In genomic region chr6:22545051-22545450, GRCh38 we compare ENCODE assay signal across 33 cellular contexts. TPM values are rescaled to one million over a fixed set of nuclear protein-coding genes. Genes with fewer than 3 reads are reported as not detected.
"Had no signal": no experiment of that assay in that cellular context is flagged by ENCODE, and none has a peak within 500 bp of the region (broad histone marks: within the 10 kb centered on the region; RNA-seq: fewer than 3 reads in every experiment).

No MANE protein-coding gene starts in this region.

- H3K9me3 ChIP-seq: colonic mucosa, esophagus muscularis mucosa had no signal

- FAIRE-seq: astrocyte, frontal cortex had no signal

- ATAC-seq: activated CD4-positive, alpha-beta T cell treated with anti-CD3 and anti-CD28 coated beads for 36 hours; activated CD8-positive, alpha-beta memory T cell treated with anti-CD3 and anti-CD28 coated beads, Interleukin-2, amount 10 ng/mL, durations not matched to agents 7 days and 5 days; activated CD8-positive, alpha-beta T cell treated with anti-CD3 and anti-CD28 coated beads, Interleukin-2, amount 10 ng/mL, durations not matched to agents 7 days and 5 days; activated naive CD4-positive, alpha-beta T cell treated with anti-CD3 and anti-CD28 coated beads, Interleukin-2, amount 50 U/mL, for 72 hours had no signal

- H3K4me3 ChIP-seq: colonic mucosa, dorsolateral prefrontal cortex, esophagus muscularis mucosa had no signal

- H3K4me1 ChIP-seq: colonic mucosa had no signal

- H3K27me3 ChIP-seq: brain microvascular endothelial cell, colonic mucosa, esophagus muscularis mucosa had no signal

- DNase-seq: activated CD4-positive, alpha-beta memory T cell treated with anti-CD3 and anti-CD28 coated beads for 36 hours; activated CD4-positive, alpha-beta T cell treated with anti-CD3 and anti-CD28 coated beads for 36 hours; activated CD4-positive, alpha-beta T cell treated with anti-CD3 and anti-CD28 coated beads, Interleukin-2, amount 10 ng/mL, durations not matched to agents 24 days and 14 days; activated CD4-positive, CD25-positive, alpha-beta regulatory T cell; activated CD4-positive, CD25-positive, alpha-beta regulatory T cell treated with anti-CD3 and anti-CD28 coated beads, Interleukin-2, amount 50 U/mL, for 72 hours; activated CD8-positive, alpha-beta memory T cell treated with anti-CD3 and anti-CD28 coated beads, Interleukin-2, amount 10 ng/mL, durations not matched to agents 7 days and 5 days; activated CD8-positive, alpha-beta memory T cell treated with anti-CD3 and anti-CD28 coated beads, Interleukin-2, amount 50 U/mL, for 4 hours; activated CD8-positive, alpha-beta T cell treated with anti-CD3 and anti-CD28 coated beads, Interleukin-2, amount 10 ng/mL, durations not matched to agents 7 days and 5 days; activated gamma-delta T cell; activated naive CD4-positive, alpha-beta T cell; activated naive CD4-positive, alpha-beta T cell treated with anti-CD3 and anti-CD28 coated beads, Interleukin-2, amount 10 ng/mL, durations not matched to agents 7 days and 5 days; activated naive CD8-positive, alpha-beta T cell treated with anti-CD3 and anti-CD28 coated beads, Interleukin-2, amount 10 ng/mL, durations not matched to agents 7 days and 5 days; activated T-cell treated with anti-CD3 and anti-CD28 coated beads, Interleukin-2, amount 50 U/mL, for 1 hour; activated T-cell treated with anti-CD3 and anti-CD28 coated beads, Interleukin-2, amount 50 U/mL, for 48 hours; anterior cingulate cortex; brain microvascular endothelial cell; caudate nucleus; cerebellar nuclear complex; colonic mucosa; dorsolateral prefrontal cortex; effector memory CD4-positive, alpha-beta T cell; endodermal cell; erythroblast; head of caudate nucleus; T-helper 2 cell had no signal

- H3K36me3 ChIP-seq: brain microvascular endothelial cell, colonic mucosa, esophagus muscularis mucosa had no signal

- H3K27ac ChIP-seq: brain microvascular endothelial cell, colonic mucosa, dorsolateral prefrontal cortex, esophagus muscularis mucosa had no signal

RNA-seq across cellular contexts. Expression of gene HDGFL1, which starts 24.3 kb away (rescaled TPM):
- total RNA-seq: activated CD4-positive, alpha-beta memory T cell treated with anti-CD3 and anti-CD28 coated beads for 36 hours; activated CD4-positive, alpha-beta T cell treated with anti-CD3 and anti-CD28 coated beads for 36 hours; activated CD4-positive, alpha-beta T cell treated with anti-CD3 and anti-CD28 coated beads, Interleukin-2, amount 10 ng/mL, durations not matched to agents 24 days and 14 days; activated CD8-positive, alpha-beta memory T cell treated with anti-CD3 and anti-CD28 coated beads for 36 hours; activated CD8-positive, alpha-beta memory T cell treated with anti-CD3 and anti-CD28 coated beads, Interleukin-2, amount 10 ng/mL, durations not matched to agents 7 days and 5 days; activated CD8-positive, alpha-beta T cell treated with anti-CD3 and anti-CD28 coated beads, Interleukin-2, amount 10 ng/mL, durations not matched to agents 7 days and 5 days; activated naive CD4-positive, alpha-beta T cell treated with anti-CD3 and anti-CD28 coated beads, Interleukin-2, amount 50 U/mL, for 72 hours; activated naive CD8-positive, alpha-beta T cell treated with anti-CD3 and anti-CD28 coated beads, Interleukin-2, amount 10 ng/mL, durations not matched to agents 7 days and 5 days; activated T-helper 1 cell treated with anti-CD3 and anti-CD28 coated beads, Interleukin-12 subunit alpha, Interleukin-12 subunit beta, Interleukin-2, Interleukin-4 antibody, amounts not matched to agents 30 ng/mL and 10 ng/mL and 1 ng/mL, durations not matched to agents 14 hours and 24 hours and 36 hours; activated T-helper 2 cell treated with anti-CD3 and anti-CD28 coated beads, Interferon-gamma antibody, Interleukin-2, Interleukin-4, amounts not matched to agents 10 μg/mL and 5 μg/mL and 100 μg/mL, durations not matched to agents 14 hours and 24 hours and 36 hours; astrocyte; colonic mucosa; endodermal cell; esophagus muscularis mucosa; T-helper 1 cell treated with Interleukin-12 subunit alpha and Interleukin-12 subunit beta and Interleukin-4 antibody, amounts not matched to agents 30 ng/mL and 1 ng/mL, for 36 hours had no signal
